Comparison of ENCODE assay signal across 10 cellular contexts in the genomic region with DNA sequence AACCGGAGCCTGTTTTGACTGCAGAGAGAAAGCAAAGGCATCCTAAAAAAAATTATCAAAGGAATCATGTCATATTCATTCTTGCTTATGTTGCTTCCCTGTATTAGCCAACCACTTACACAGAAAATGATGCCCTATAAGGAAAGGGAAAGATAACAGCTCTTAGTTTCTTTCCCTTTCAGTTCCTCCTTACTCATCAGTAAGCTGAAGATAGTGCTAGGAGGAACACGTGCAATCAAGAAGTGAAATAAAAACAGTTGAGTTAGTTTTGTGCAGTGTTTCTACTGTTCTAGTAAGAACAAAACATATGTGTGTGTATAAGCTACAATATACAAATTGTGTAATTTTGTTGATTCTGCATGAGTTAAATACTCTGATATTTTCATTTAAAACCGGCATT. TPM values are rescaled to one million over a fixed set of nuclear protein-coding genes. Genes with fewer than 3 reads are reported as not detected.
DNase-seq lines count a peak whose midpoint lies in the region; ATAC-seq and TF ChIP-seq lines count a peak whose summit lies in the region.
"Had no signal": no experiment of that assay in that cellular context is flagged by ENCODE, and none has a peak within 500 bp of the region (broad histone marks: within the 10 kb centered on the region; RNA-seq: fewer than 3 reads in every experiment).

No MANE protein-coding gene starts in this region.

- no peaks in the 10 kb centered on the region for H3K9me3 ChIP-seq in spleen

- peak overlapping the region; percentile 45 for H3K4me3 Mint-ChIP-seq in activated naive CD8-positive, alpha-beta T cell treated with anti-CD3 and anti-CD28 coated beads, Interleukin-2, amount 10 ng/mL, durations not matched to agents 7 days and 5 days
- no peak overlapping the region for H3K4me3 Mint-ChIP-seq in activated naive CD8-positive, alpha-beta T cell treated with anti-CD3 and anti-CD28 coated beads for 36 hours
- H3K4me3 Mint-ChIP-seq: stimulated activated effector memory CD8-positive, alpha-beta T cell treated with anti-CD3 and anti-CD28 coated beads, Interleukin-12 subunit alpha, Interleukin-12 subunit beta, amount 100 ng/mL, for 72 hours had no signal

- H3K27me3 Mint-ChIP-seq in activated naive CD8-positive, alpha-beta T cell treated with anti-CD3 and anti-CD28 coated beads, Interleukin-2, amount 10 ng/mL, durations not matched to agents 7 days and 5 days, result no peaks in the 10 kb centered on the region
- no peaks in the 10 kb centered on the region for H3K27me3 Mint-ChIP-seq in activated naive CD8-positive, alpha-beta T cell treated with anti-CD3 and anti-CD28 coated beads for 36 hours

- intact Hi-C loops in spleen (cut with DNase I; ENCODE audit: low total_unique reads), result no loop called here

- WGBS in spleen, 5 donors, result 59 to 65% (median 61%) methylated on average over 3 of the region's 3 CpGs

- no peak for ATAC-seq in activated naive CD8-positive, alpha-beta T cell treated with anti-CD3 and anti-CD28 coated beads, Interleukin-2, amount 10 ng/mL, durations not matched to agents 7 days and 5 days (ENCODE audit: low read depth)
- ATAC-seq in HG02870 (IDR thresholded peaks at IDR 0.05; ENCODE audit: unreplicated experiment), result peak; percentile 80
- ATAC-seq: stimulated activated effector memory CD8-positive, alpha-beta T cell treated with anti-CD3 and anti-CD28 coated beads, Interleukin-12 subunit alpha, Interleukin-12 subunit beta, amount 100 ng/mL, for 72 hours had no signal

- TF ChIP-seq CTCF in NB4 (IDR thresholded peaks at IDR 0.05; ENCODE audit: low read depth, low read length) (no peak), spleen (IDR thresholded peaks at IDR 0.05 in 8 of 11, conservative IDR thresholded peaks at IDR 0.05 in 3 of 11) (no peak)

- H3K36me3 ChIP-seq in spleen, result no peaks in the 10 kb centered on the region

- H3K36me3 Mint-ChIP-seq in activated naive CD8-positive, alpha-beta T cell treated with anti-CD3 and anti-CD28 coated beads, Interleukin-2, amount 10 ng/mL, durations not matched to agents 7 days and 5 days, result no peaks in the 10 kb centered on the region
- H3K36me3 Mint-ChIP-seq in activated naive CD8-positive, alpha-beta T cell treated with anti-CD3 and anti-CD28 coated beads for 36 hours, result no peaks in the 10 kb centered on the region
- H3K36me3 Mint-ChIP-seq: stimulated activated effector memory CD8-positive, alpha-beta T cell treated with anti-CD3 and anti-CD28 coated beads, Interleukin-12 subunit alpha, Interleukin-12 subunit beta, amount 100 ng/mL, for 72 hours had no signal

- H3K27ac ChIP-seq in spleen, result peak overlapping the region in 4 of 8 donors; percentile 19 to 55 (median 28)

- no peak for TF ChIP-seq POLR2A in NB4 (IDR thresholded peaks at IDR 0.05; ENCODE audit: extremely low read depth, insufficient read length)
- no peak for TF ChIP-seq POLR2A in spleen (IDR thresholded peaks at IDR 0.05)

- H3K4me1 Mint-ChIP-seq in activated naive CD8-positive, alpha-beta T cell treated with anti-CD3 and anti-CD28 coated beads, Interleukin-2, amount 10 ng/mL, durations not matched to agents 7 days and 5 days, result peaks cover 32% of the 10 kb centered on the region
- peaks cover 26% of the 10 kb centered on the region for H3K4me1 Mint-ChIP-seq in activated naive CD8-positive, alpha-beta T cell treated with anti-CD3 and anti-CD28 coated beads for 36 hours

- no peaks in the 10 kb centered on the region for H3K27me3 ChIP-seq in spleen (replicated peaks in 1 of 7)

- no peaks in the 10 kb centered on the region for H3K9me3 Mint-ChIP-seq in activated naive CD8-positive, alpha-beta T cell treated with anti-CD3 and anti-CD28 coated beads, Interleukin-2, amount 10 ng/mL, durations not matched to agents 7 days and 5 days
- H3K9me3 Mint-ChIP-seq in activated naive CD8-positive, alpha-beta T cell treated with anti-CD3 and anti-CD28 coated beads for 36 hours, result no peaks in the 10 kb centered on the region
- H3K9me3 Mint-ChIP-seq: stimulated activated effector memory CD8-positive, alpha-beta T cell treated with anti-CD3 and anti-CD28 coated beads, Interleukin-12 subunit alpha, Interleukin-12 subunit beta, amount 100 ng/mL, for 72 hours had no signal

- POLR2A ChIA-PET in activated naive CD8-positive, alpha-beta T cell treated with anti-CD3 and anti-CD28 coated beads, Interleukin-2, amount 10 ng/mL, durations not matched to agents 7 days and 5 days (lab: Charles Lee), result interaction anchor here (0.7 to 2.0 kb wide), 5 partner anchors 9 to 72 kb away, joined by 3 to 7 read pairs (median 3); partner anchors contain the start of genes DIPK1A and MTF2

- H3K4me1 ChIP-seq in spleen, result peaks cover 0 to 30% (median 12%) of the 10 kb centered on the region in 6 donors

- H3K27ac Mint-ChIP-seq in activated naive CD8-positive, alpha-beta T cell treated with anti-CD3 and anti-CD28 coated beads, Interleukin-2, amount 10 ng/mL, durations not matched to agents 7 days and 5 days, result peak overlapping the region; percentile 21
- no peak overlapping the region for H3K27ac Mint-ChIP-seq in activated naive CD8-positive, alpha-beta T cell treated with anti-CD3 and anti-CD28 coated beads for 36 hours
- H3K27ac Mint-ChIP-seq: stimulated activated effector memory CD8-positive, alpha-beta T cell treated with anti-CD3 and anti-CD28 coated beads, Interleukin-12 subunit alpha, Interleukin-12 subunit beta, amount 100 ng/mL, for 72 hours had no signal

- no peak overlapping the region for H3K4me3 ChIP-seq in NB4 (ENCODE audit: low read depth, low read length)
- no peak overlapping the region for H3K4me3 ChIP-seq in spleen

- no peak for DNase-seq in activated naive CD8-positive, alpha-beta T cell treated with anti-CD3 and anti-CD28 coated beads, Interleukin-2, amount 10 ng/mL, durations not matched to agents 7 days and 5 days
- no peak for DNase-seq in activated naive CD8-positive, alpha-beta T cell treated with anti-CD3 and anti-CD28 coated beads for 36 hours
- DNase-seq in NB4 (ENCODE audit: low read depth), result peak; percentile 46
- no peak for DNase-seq in DMS114 treated with DMSO at 0.1 percent for 48 hours (lab: John Stamatoyannopoulos, UW; ENCODE audit: unreplicated experiment)
- DNase-seq in stimulated activated CD4-positive, alpha-beta T cell treated with anti-CD3 and anti-CD28 coated beads, Interleukin-4, amount 100 ng/mL, for 24 hours, result no peak
- DNase-seq in stimulated activated CD4-positive, alpha-beta T cell treated with anti-CD3 and anti-CD28 coated beads, Interleukin-4, amount 100 ng/mL, for 4 hours, result no peak
- no peak for DNase-seq in spleen
- DNase-seq: activated naive CD4-positive, alpha-beta T cell treated with anti-CD3 and anti-CD28 coated beads, Interleukin-2, amount 50 U/mL, for 16 hours had no signal

RNA-seq across cellular contexts. Expression of gene MTF2, which starts 45.3 kb away (rescaled TPM):
- total RNA-seq in activated naive CD8-positive, alpha-beta T cell treated with anti-CD3 and anti-CD28 coated beads, Interleukin-2, amount 10 ng/mL, durations not matched to agents 7 days and 5 days, result 10 to 100 TPM; 61.6 to 66.8 TPM
- 10 to 100 TPM; 49.6 to 59.4 TPM for total RNA-seq in activated naive CD8-positive, alpha-beta T cell treated with anti-CD3 and anti-CD28 coated beads for 36 hours
- 10 to 100 TPM; 25.1 to 50.5 (median 41.7) TPM for total RNA-seq in spleen
- 10 to 100 TPM; 16.4 to 19.1 (median 17.4) TPM for polyA plus RNA-seq in spleen
